ENCODE assay signal across 24 cellular contexts in genomic region chr5:89269721-89270120, GRCh38.
"Had no signal": no experiment of that assay in that cellular context is flagged by ENCODE, and none has a peak within 500 bp of the region (broad histone marks: within the 10 kb centered on the region; RNA-seq: fewer than 3 reads in every experiment).

No MANE protein-coding gene starts in this region.

- H3K4me3 Mint-ChIP-seq: activated CD4-positive, alpha-beta T cell treated with anti-CD3 and anti-CD28 coated beads, Interleukin-2, amount 10 ng/mL, durations not matched to agents 24 days and 14 days; activated CD8-positive, alpha-beta memory T cell treated with anti-CD3 and anti-CD28 coated beads, Interleukin-2, amount 10 ng/mL, durations not matched to agents 7 days and 5 days; activated T-cell treated with anti-CD3 and anti-CD28 coated beads, Interleukin-2, amount 50 U/mL, for 4 hours; T-helper 17 cell; WTC11 had no signal

- H3K4me3 ChIP-seq: cardiac muscle cell, PC-9 had no signal

- H3K4me2 ChIP-seq: PC-9 had no signal

- H3K9me3 Mint-ChIP-seq: activated CD4-positive, alpha-beta T cell treated with anti-CD3 and anti-CD28 coated beads, Interleukin-2, amount 10 ng/mL, durations not matched to agents 24 days and 14 days; activated T-cell treated with anti-CD3 and anti-CD28 coated beads, Interleukin-2, amount 50 U/mL, for 4 hours; WTC11 had no signal

- H3K27ac Mint-ChIP-seq: activated CD4-positive, alpha-beta T cell treated with anti-CD3 and anti-CD28 coated beads, Interleukin-2, amount 10 ng/mL, durations not matched to agents 24 days and 14 days; activated CD8-positive, alpha-beta memory T cell treated with anti-CD3 and anti-CD28 coated beads, Interleukin-2, amount 10 ng/mL, durations not matched to agents 7 days and 5 days; activated naive CD4-positive, alpha-beta T cell treated with anti-CD3 and anti-CD28 coated beads, Interleukin-2, amount 50 U/mL, for 72 hours; T-helper 17 cell; WTC11 had no signal

- ATAC-seq: activated CD8-positive, alpha-beta memory T cell treated with anti-CD3 and anti-CD28 coated beads, Interleukin-2, amount 10 ng/mL, durations not matched to agents 7 days and 5 days; activated naive CD4-positive, alpha-beta T cell treated with anti-CD3 and anti-CD28 coated beads, Interleukin-2, amount 50 U/mL, for 72 hours; activated T-cell treated with anti-CD3 and anti-CD28 coated beads, Interleukin-2, amount 50 U/mL, for 4 hours; T-helper 17 cell; WTC11 had no signal

- H3K27me3 ChIP-seq: brain microvascular endothelial cell, cardiac muscle cell had no signal

- H3K27ac ChIP-seq: brain microvascular endothelial cell, cardiac muscle cell, PC-9 had no signal

- H2AFZ ChIP-seq: PC-9 had no signal

- H3K27me3 Mint-ChIP-seq: activated CD4-positive, alpha-beta T cell treated with anti-CD3 and anti-CD28 coated beads, Interleukin-2, amount 10 ng/mL, durations not matched to agents 24 days and 14 days; activated CD8-positive, alpha-beta memory T cell treated with anti-CD3 and anti-CD28 coated beads, Interleukin-2, amount 10 ng/mL, durations not matched to agents 7 days and 5 days; T-helper 17 cell had no signal

- H3K36me3 Mint-ChIP-seq: activated CD8-positive, alpha-beta memory T cell treated with anti-CD3 and anti-CD28 coated beads, Interleukin-2, amount 10 ng/mL, durations not matched to agents 7 days and 5 days; activated naive CD4-positive, alpha-beta T cell treated with anti-CD3 and anti-CD28 coated beads, Interleukin-2, amount 50 U/mL, for 72 hours; WTC11 had no signal

- DNase-seq: activated CD4-positive, alpha-beta T cell treated with anti-CD3 and anti-CD28 coated beads for 1 hour; activated CD4-positive, alpha-beta T cell treated with anti-CD3 and anti-CD28 coated beads, Interleukin-2, amount 10 ng/mL, durations not matched to agents 24 days and 14 days; activated CD4-positive, alpha-beta T cell treated with anti-CD3 and anti-CD28 coated beads, Interleukin-2, amount 50 U/mL, for 48 hours; activated CD8-positive, alpha-beta memory T cell treated with anti-CD3 and anti-CD28 coated beads, Interleukin-2, amount 10 ng/mL, durations not matched to agents 7 days and 5 days; activated effector memory CD4-positive, alpha-beta T cell treated with anti-CD3 and anti-CD28 coated beads, Interleukin-2, amount 50 U/mL, for 16 hours; activated naive CD4-positive, alpha-beta T cell treated with Interleukin-2 at 50 U/mL for 16 hours; activated T-cell treated with anti-CD3 and anti-CD28 coated beads, Interleukin-2, amount 50 U/mL, for 4 hours; brain microvascular endothelial cell; KG1; MV-4-11; NCI-H1092 treated with DMSO at 0.1 percent for 48 hours; NCI-H1417 treated with DMSO at 0.1 percent for 48 hours; NCI-H1694; NCI-H2029 treated with DMSO at 0.1 percent for 48 hours; NCI-H345; NCI-H510A; NCI-H526 treated with DMSO at 0.1 percent for 48 hours; PC-9; SHP77 treated with DMSO at 0.1 percent for 48 hours; T-helper 17 cell; T-helper 9 cell had no signal

- H3K4me1 Mint-ChIP-seq: activated CD4-positive, alpha-beta T cell treated with anti-CD3 and anti-CD28 coated beads, Interleukin-2, amount 10 ng/mL, durations not matched to agents 24 days and 14 days; activated CD8-positive, alpha-beta memory T cell treated with anti-CD3 and anti-CD28 coated beads, Interleukin-2, amount 10 ng/mL, durations not matched to agents 7 days and 5 days; T-helper 17 cell had no signal

- H3K36me3 ChIP-seq: brain microvascular endothelial cell, cardiac muscle cell had no signal
